8 cellular contexts compared by ENCODE assay signal in genomic region chr13:21625366-21625765, GRCh38. TPM values are rescaled to one million over a fixed set of nuclear protein-coding genes. Genes with fewer than 3 reads are reported as not detected.
DNase-seq lines count a peak whose midpoint lies in the region; ATAC-seq and TF ChIP-seq lines count a peak whose summit lies in the region.

No MANE protein-coding gene starts in this region.

- DNase-seq in COLO668 (lab: John Stamatoyannopoulos, UW; ENCODE audit: unreplicated experiment) (peak; percentile 64), NCI-H526 treated with DMSO at 0.1 percent for 48 hours (lab: John Stamatoyannopoulos, UW) (peak; percentile 79), choroid plexus epithelial cell (ENCODE audit: low read depth) (peak; percentile 55), omental fat pad (ENCODE audit: low spot score) (no peak), hippocampal formation (lab: John Stamatoyannopoulos, UW) (no peak), GM19240 (ENCODE audit: insufficient read length, low spot score) (no peak)
- DNase-seq in T-helper 2 cell treated with Interferon-gamma antibody and Interleukin-4, amounts not matched to agents 5 μg/mL and 100 μg/mL, for 36 hours (ENCODE audit: low spot score): no peak

- H3K27ac Mint-ChIP-seq in T-helper 2 cell treated with Interferon-gamma antibody and Interleukin-4, amounts not matched to agents 5 μg/mL and 100 μg/mL, for 36 hours: no peak overlapping the region

- H3K36me3 Mint-ChIP-seq in T-helper 2 cell treated with Interferon-gamma antibody and Interleukin-4, amounts not matched to agents 5 μg/mL and 100 μg/mL, for 36 hours (ENCODE audit: low read depth): no peaks in the 10 kb centered on the region

- H3K9me3 Mint-ChIP-seq in T-helper 2 cell treated with Interferon-gamma antibody and Interleukin-4, amounts not matched to agents 5 μg/mL and 100 μg/mL, for 36 hours: no peaks in the 10 kb centered on the region

- no peak overlapping the region for H3K4me3 Mint-ChIP-seq in T-helper 2 cell treated with Interferon-gamma antibody and Interleukin-4, amounts not matched to agents 5 μg/mL and 100 μg/mL, for 36 hours

- ATAC-seq in GM21786 (IDR thresholded peaks at IDR 0.05; ENCODE audit: unreplicated experiment): peak; percentile 56
- ATAC-seq in omental fat pad (ENCODE audit: low FRiP score): peak; percentile 78

- peak; percentile 52 for TF ChIP-seq CTCF in choroid plexus epithelial cell (conservative IDR thresholded peaks at IDR 0.05; ENCODE audit: low read depth, low read length)
- no peak for TF ChIP-seq CTCF in omental fat pad (IDR thresholded peaks at IDR 0.05)

- H3K27me3 Mint-ChIP-seq in T-helper 2 cell treated with Interferon-gamma antibody and Interleukin-4, amounts not matched to agents 5 μg/mL and 100 μg/mL, for 36 hours (ENCODE audit: low read depth): peaks cover 9% of the 10 kb centered on the region

- H3K4me3 ChIP-seq in choroid plexus epithelial cell (ENCODE audit: low read depth, low read length): no peak overlapping the region

- H3K4me1 Mint-ChIP-seq in T-helper 2 cell treated with Interferon-gamma antibody and Interleukin-4, amounts not matched to agents 5 μg/mL and 100 μg/mL, for 36 hours (ENCODE audit: low read depth): peaks cover 5% of the 10 kb centered on the region

RNA-seq across cellular contexts. Expression of gene MICU2, which starts 21.4 kb away (rescaled TPM):
- 10 to 100 TPM; 46.2 to 53.1 (median 47.9) TPM for total RNA-seq in omental fat pad

RNA-seq across cellular contexts. Expression of gene FGF9, which starts 45.5 kb away (rescaled TPM):
- total RNA-seq in omental fat pad: 1 to 10 TPM in 2 of 4 donors, under 1 TPM in 2; 0.16 to 5.3 (median 1.6) TPM

Comparison
In these comparisons a context has a peak if more than half of its experiments do, and no peak if none do; other contexts are left out.
1. DNase-seq: peak in COLO668 (single experiment), NCI-H526 treated with DMSO at 0.1 percent for 48 hours (single experiment) and choroid plexus epithelial cell (single experiment); none in omental fat pad (single experiment), T-helper 2 cell treated with Interferon-gamma antibody and Interleukin-4, amounts not matched to agents 5 μg/mL and 100 μg/mL, for 36 hours (single experiment), hippocampal formation (0 of 2) and GM19240 (single experiment).